Comparison of ENCODE assay signal across 8 cellular contexts in the genomic region with DNA sequence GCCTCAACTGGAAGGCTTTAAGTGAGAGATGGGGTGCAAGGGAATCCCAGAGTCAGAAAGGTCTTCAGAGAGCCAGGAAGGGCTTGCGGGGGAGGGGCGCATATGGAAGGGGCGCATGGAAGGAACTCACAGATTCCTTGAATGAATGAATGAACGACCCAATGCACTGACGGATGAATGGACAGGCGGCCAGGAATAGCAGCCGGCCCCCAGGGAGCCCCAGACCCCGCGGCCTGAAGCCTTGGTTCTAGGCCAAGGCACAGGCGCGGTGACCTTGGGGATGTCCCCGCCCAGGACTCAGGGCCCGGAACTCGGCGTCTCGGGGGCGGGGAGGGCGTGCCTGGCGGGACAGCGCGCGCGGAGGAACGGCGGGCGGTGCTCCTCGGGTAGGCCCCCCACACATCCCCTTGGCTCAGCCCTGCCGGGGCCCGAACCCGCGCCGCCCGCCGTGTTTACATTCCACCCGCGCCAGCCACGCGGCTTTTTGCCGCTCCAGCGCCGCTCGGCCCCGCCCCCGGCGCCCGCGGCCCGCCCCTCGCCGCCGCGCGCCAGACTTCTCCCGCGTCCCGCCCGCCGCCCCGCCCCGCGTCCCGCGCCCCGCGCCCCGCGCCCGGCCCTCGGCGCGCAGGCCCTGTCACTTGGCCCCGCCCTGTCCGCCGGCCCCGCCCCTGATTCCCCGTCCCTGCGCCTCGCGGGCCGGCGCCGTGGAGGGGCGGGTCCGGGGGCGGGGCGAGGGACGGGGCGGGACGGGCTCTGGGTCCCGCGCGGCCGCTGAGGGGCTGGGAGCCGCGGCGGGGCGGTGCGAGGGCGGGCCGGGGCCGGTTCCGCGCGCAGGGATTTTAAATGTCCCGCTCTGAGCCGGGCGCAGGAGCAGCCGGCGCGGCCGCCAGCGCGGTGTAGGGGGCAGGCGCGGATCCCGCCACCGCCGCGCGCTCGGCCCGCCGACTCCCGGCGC. TPM values are rescaled to one million over a fixed set of nuclear protein-coding genes. Genes with fewer than 3 reads are reported as not detected.
DNase-seq lines count a peak whose midpoint lies in the region; ATAC-seq and TF ChIP-seq lines count a peak whose summit lies in the region.

A gene (plus strand): TSS at position 867 of the 955 bp plus-strand sequence. CDS start 565 bp downstream, outside the sequence.

- POLR2A ChIA-PET in OCI-LY7 (lab: Charles Lee) = interaction anchor here (0.6 to 1.2 kb wide), 3 partner anchors 16 to 163 kb away, joined by 3 to 5 read pairs (median 3); no protein-coding TSS in a partner anchor

- H3K27ac ChIP-seq in HUES48 (ENCODE audit: low read depth, low read length) (peak within 1 kb of the TSS; percentile 31), OCI-LY7 (ENCODE audit: low read depth, low read length, poor library complexity, severe bottlenecking) (peak within 1 kb of the TSS; percentile 70), mucosa of rectum (ENCODE audit: low read depth in 2 of 2, low read length in 2 of 2) (peak within 1 kb of the TSS; percentile 77 to 82)

- ATAC-seq in GM21381 (IDR thresholded peaks at IDR 0.05; ENCODE audit: unreplicated experiment) = peak; percentile 69

- CTCF ChIA-PET in OCI-LY7 (lab: Charles Lee; ENCODE audit: unreplicated experiment) = no interaction called here

- H3K36me3 ChIP-seq in HUES48 (ENCODE audit: control insufficient read depth, insufficient read depth, low read length) (peaks cover 24% of the 10 kb centered on the region), OCI-LY7 (ENCODE audit: insufficient read depth, low read length) (peaks cover 22% of the 10 kb centered on the region), mucosa of rectum (ENCODE audit: control insufficient read depth in 2 of 2, insufficient read depth in 2 of 2, low read length in 2 of 2) (no peaks in the 10 kb centered on the region)

- H3K9ac ChIP-seq in HUES48 (ENCODE audit: low read depth, low read length) = peak within 1 kb of the TSS; percentile 26
- peak within 1 kb of the TSS; percentile 47 to 73 for H3K9ac ChIP-seq in mucosa of rectum (ENCODE audit: low read depth in 1 of 2, low read length in 2 of 2)

- H3K9me3 ChIP-seq in HUES48 (ENCODE audit: control insufficient read depth, insufficient read depth, low read length) (no peaks in the 10 kb centered on the region), OCI-LY7 (ENCODE audit: low read length) (no peaks in the 10 kb centered on the region), mucosa of rectum (ENCODE audit: control insufficient read depth in 2 of 2, low read length in 2 of 2) (no peaks in the 10 kb centered on the region)

- H2AFZ ChIP-seq in OCI-LY7 (ENCODE audit: low read length) = peak within 1 kb of the TSS; percentile 78; the same call in 1 of the 2 replicates

- H3K27me3 ChIP-seq in HUES48 (ENCODE audit: control insufficient read depth, insufficient read depth, low read length) (peaks cover 4% of the 10 kb centered on the region; the same call in 1 of the 2 replicates), mucosa of rectum (ENCODE audit: control insufficient read depth in 2 of 2, insufficient read depth in 2 of 2, low read length in 2 of 2) (no peaks in the 10 kb centered on the region)

- H3K9me2 ChIP-seq in OCI-LY7 (ENCODE audit: insufficient read depth, low read length) = no peaks in the 10 kb centered on the region

- H3K4me3 ChIP-seq in HUES48 (ENCODE audit: low read depth, low read length) (peak within 1 kb of the TSS; percentile 59), OCI-LY7 (ENCODE audit: low read depth, low read length, poor library complexity, severe bottlenecking) (peak within 1 kb of the TSS; percentile 80), epithelial cell of proximal tubule (ENCODE audit: low read depth, low read length) (peak within 1 kb of the TSS; percentile 60), mucosa of rectum (ENCODE audit: low read length in 2 of 2) (peak within 1 kb of the TSS; percentile 64 to 66)

- no peaks in the 10 kb centered on the region for H3K4me1 ChIP-seq in HUES48 (ENCODE audit: control insufficient read depth, insufficient read depth, low read length)
- H3K4me1 ChIP-seq in OCI-LY7 (ENCODE audit: insufficient read depth, low read length, poor library complexity, severe bottlenecking) = peaks cover 50% of the 10 kb centered on the region
- H3K4me1 ChIP-seq in mucosa of rectum (ENCODE audit: control insufficient read depth in 2 of 2, insufficient read depth in 2 of 2, low read length in 2 of 2) = peaks cover 0 to 5% of the 10 kb centered on the region in 2 donors

- DNase-seq in D341Med (ENCODE audit: low spot score) (peak; percentile 99), OCI-LY7 (ENCODE audit: low spot score) (peak; percentile 86), activated T-cell treated with anti-CD3 and anti-CD28 coated beads for 24 hours (ENCODE audit: low read depth) (peak; percentile 96), epithelial cell of proximal tubule (ENCODE audit: low read depth) (no peak)
- DNase-seq in stimulated activated CD8-positive, alpha-beta memory T cell treated with anti-CD3 and anti-CD28 coated beads, Interleukin-4, amount 100 ng/mL, for 24 hours (ENCODE audit: low read depth) = peak; percentile 96

- BruUV-seq in OCI-LY7 (replicated peaks; lab: Mats Ljungman, UMichigan) = no TSS peak

- TF ChIP-seq CTCF in OCI-LY7 (conservative IDR thresholded peaks at IDR 0.05; ENCODE audit: low read length) = no peak
- no peak for TF ChIP-seq CTCF in epithelial cell of proximal tubule (conservative IDR thresholded peaks at IDR 0.05; ENCODE audit: low read depth, low read length)

- no peaks in the 10 kb centered on the region for H3K79me2 ChIP-seq in OCI-LY7 (ENCODE audit: insufficient read depth, low read depth, low read length)

- no peaks in the 10 kb centered on the region for H4K20me1 ChIP-seq in OCI-LY7 (ENCODE audit: insufficient read depth, low read length)

- H3K4me2 ChIP-seq in OCI-LY7 (ENCODE audit: low read length) = peak within 1 kb of the TSS; percentile 98

- intact Hi-C loops in OCI-LY7 (cut with micrococcal nuclease; ENCODE audit: unreplicated experiment) = loop anchor here (1.0 kb wide), 1 partner anchor 34 kb away; no protein-coding TSS in a partner anchor

RNA-seq across cellular contexts. Expression of the gene that starts here (rescaled TPM):
- 13.4 and 23.2 TPM in 2 replicates for total RNA-seq in OCI-LY7 (2014; rRNA removed; shearing (Covaris generic))
- 34.0 and 36.1 TPM in 2 replicates for total RNA-seq in OCI-LY7 (2022)
- total RNA-seq in epithelial cell of proximal tubule = 18.6 and 22.1 TPM in 2 replicates
